ENCODE assay signal across 8 cellular contexts in genomic region chr11:115324569-115325432, GRCh38.
DNase-seq lines count a peak whose midpoint lies in the region; ATAC-seq and TF ChIP-seq lines count a peak whose summit lies in the region.

No MANE protein-coding gene starts in this region.

- intact Hi-C loops in esophagus squamous epithelium (cut with DNase I): loop anchor here (5.0 kb wide), 1 partner anchor 952 kb away; no protein-coding TSS in a partner anchor
- intact Hi-C loops in naive thymus-derived CD4-positive, alpha-beta T cell (cut with micrococcal nuclease): loop anchor here in 1 of 2 donors (1.0 to 5.0 kb wide), 3 partner anchors 900 to 1172 kb away; no protein-coding TSS in a partner anchor

- TF ChIP-seq POLR2A in esophagus squamous epithelium (IDR thresholded peaks at IDR 0.05): no peak

- CTCF ChIA-PET in naive thymus-derived CD4-positive, alpha-beta T cell (lab: Charles Lee): no interaction called here

- peak; percentile 72 for TF ChIP-seq CTCF in HFFc6 (IDR thresholded peaks at IDR 0.05)
- TF ChIP-seq CTCF in esophagus squamous epithelium (IDR thresholded peaks at IDR 0.05): peak; percentile 56 to 83 (median 67)

- POLR2A ChIA-PET in activated naive CD8-positive, alpha-beta T cell treated with anti-CD3 and anti-CD28 coated beads, Interleukin-2, amount 10 ng/mL, durations not matched to agents 7 days and 5 days (lab: Charles Lee): no interaction called here
- POLR2A ChIA-PET in naive thymus-derived CD4-positive, alpha-beta T cell (lab: Charles Lee): no interaction called here

- peak overlapping the region in 1 of 4 donors; percentile 39 for H3K4me3 ChIP-seq in esophagus squamous epithelium
- no peak overlapping the region for H3K4me3 ChIP-seq in naive thymus-derived CD4-positive, alpha-beta T cell (ENCODE audit: low read length)

- no peaks in the 10 kb centered on the region for H3K9me3 ChIP-seq in esophagus squamous epithelium
- no peaks in the 10 kb centered on the region for H3K9me3 ChIP-seq in naive thymus-derived CD4-positive, alpha-beta T cell (ENCODE audit: control insufficient read depth in 2 of 3, low read length in 3 of 3)

- no peaks in the 10 kb centered on the region for H3K36me3 Mint-ChIP-seq in activated naive CD8-positive, alpha-beta T cell treated with anti-CD3 and anti-CD28 coated beads, Interleukin-2, amount 10 ng/mL, durations not matched to agents 7 days and 5 days
- no peaks in the 10 kb centered on the region for H3K36me3 Mint-ChIP-seq in activated naive CD8-positive, alpha-beta T cell treated with anti-CD3 and anti-CD28 coated beads for 36 hours
- H3K36me3 Mint-ChIP-seq in HFFc6 (ENCODE audit: low read depth): no peaks in the 10 kb centered on the region
- no peaks in the 10 kb centered on the region for H3K36me3 Mint-ChIP-seq in T-helper 1 cell treated with Interleukin-12 subunit alpha and Interleukin-12 subunit beta and Interleukin-4 antibody, amounts not matched to agents 30 μg/mL and 1 μg/mL, for 36 hours (ENCODE audit: low read depth)
- H3K36me3 Mint-ChIP-seq in naive thymus-derived CD4-positive, alpha-beta T cell: no peaks in the 10 kb centered on the region

- H3K36me3 ChIP-seq in esophagus squamous epithelium: no peaks in the 10 kb centered on the region
- H3K36me3 ChIP-seq in naive thymus-derived CD4-positive, alpha-beta T cell (ENCODE audit: control insufficient read depth in 2 of 3, insufficient read depth in 3 of 3, low read length in 3 of 3): no peaks in the 10 kb centered on the region

- peak overlapping the region; percentile 57 for H3K27ac Mint-ChIP-seq in activated naive CD8-positive, alpha-beta T cell treated with anti-CD3 and anti-CD28 coated beads, Interleukin-2, amount 10 ng/mL, durations not matched to agents 7 days and 5 days
- H3K27ac Mint-ChIP-seq in activated naive CD8-positive, alpha-beta T cell treated with anti-CD3 and anti-CD28 coated beads for 36 hours: no peak overlapping the region
- H3K27ac Mint-ChIP-seq in HFFc6: no peak overlapping the region
- peak overlapping the region; percentile 69 for H3K27ac Mint-ChIP-seq in T-helper 1 cell treated with Interleukin-12 subunit alpha and Interleukin-12 subunit beta and Interleukin-4 antibody, amounts not matched to agents 30 μg/mL and 1 μg/mL, for 36 hours
- H3K27ac Mint-ChIP-seq in naive thymus-derived CD4-positive, alpha-beta T cell: no peak overlapping the region

- no peaks in the 10 kb centered on the region for H3K27me3 Mint-ChIP-seq in activated naive CD8-positive, alpha-beta T cell treated with anti-CD3 and anti-CD28 coated beads, Interleukin-2, amount 10 ng/mL, durations not matched to agents 7 days and 5 days
- H3K27me3 Mint-ChIP-seq in activated naive CD8-positive, alpha-beta T cell treated with anti-CD3 and anti-CD28 coated beads for 36 hours: peaks cover 11% of the 10 kb centered on the region
- peaks cover 2% of the 10 kb centered on the region; the same call in 1 of the 2 replicates for H3K27me3 Mint-ChIP-seq in HFFc6 (ENCODE audit: insufficient read depth)
- peaks cover 14% of the 10 kb centered on the region for H3K27me3 Mint-ChIP-seq in T-helper 1 cell treated with Interleukin-12 subunit alpha and Interleukin-12 subunit beta and Interleukin-4 antibody, amounts not matched to agents 30 μg/mL and 1 μg/mL, for 36 hours (ENCODE audit: low read depth)
- peaks cover 4 to 9% (median 7%) of the 10 kb centered on the region in 5 donors for H3K27me3 Mint-ChIP-seq in naive thymus-derived CD4-positive, alpha-beta T cell

- peaks cover 1% of the 10 kb centered on the region for H3K4me1 Mint-ChIP-seq in activated naive CD8-positive, alpha-beta T cell treated with anti-CD3 and anti-CD28 coated beads, Interleukin-2, amount 10 ng/mL, durations not matched to agents 7 days and 5 days
- H3K4me1 Mint-ChIP-seq in activated naive CD8-positive, alpha-beta T cell treated with anti-CD3 and anti-CD28 coated beads for 36 hours: no peaks in the 10 kb centered on the region
- no peaks in the 10 kb centered on the region for H3K4me1 Mint-ChIP-seq in HFFc6 (ENCODE audit: low read depth)
- peaks cover 7% of the 10 kb centered on the region for H3K4me1 Mint-ChIP-seq in T-helper 1 cell treated with Interleukin-12 subunit alpha and Interleukin-12 subunit beta and Interleukin-4 antibody, amounts not matched to agents 30 μg/mL and 1 μg/mL, for 36 hours (ENCODE audit: low read depth)
- H3K4me1 Mint-ChIP-seq in naive thymus-derived CD4-positive, alpha-beta T cell: peaks cover 0 to 9% (median 0%) of the 10 kb centered on the region in 7 donors

- no peak overlapping the region for H3K4me3 Mint-ChIP-seq in activated naive CD8-positive, alpha-beta T cell treated with anti-CD3 and anti-CD28 coated beads, Interleukin-2, amount 10 ng/mL, durations not matched to agents 7 days and 5 days
- H3K4me3 Mint-ChIP-seq in activated naive CD8-positive, alpha-beta T cell treated with anti-CD3 and anti-CD28 coated beads for 36 hours: no peak overlapping the region
- H3K4me3 Mint-ChIP-seq in HFFc6: peak overlapping the region; percentile 73; the same call in 1 of the 2 replicates
- H3K4me3 Mint-ChIP-seq in T-helper 1 cell treated with Interleukin-12 subunit alpha and Interleukin-12 subunit beta and Interleukin-4 antibody, amounts not matched to agents 30 μg/mL and 1 μg/mL, for 36 hours: no peak overlapping the region
- peak overlapping the region in 1 of 10 donors; percentile 20 for H3K4me3 Mint-ChIP-seq in naive thymus-derived CD4-positive, alpha-beta T cell

- H3K27me3 ChIP-seq in esophagus squamous epithelium: no peaks in the 10 kb centered on the region
- no peaks in the 10 kb centered on the region for H3K27me3 ChIP-seq in naive thymus-derived CD4-positive, alpha-beta T cell (ENCODE audit: control insufficient read depth in 2 of 2, insufficient read depth in 2 of 2, low read length in 2 of 2)

- H3K4me1 ChIP-seq in esophagus squamous epithelium: peaks cover 0 to 10% (median 0%) of the 10 kb centered on the region in 3 donors
- H3K4me1 ChIP-seq in naive thymus-derived CD4-positive, alpha-beta T cell (ENCODE audit: control insufficient read depth in 2 of 2, insufficient read depth in 2 of 2, low read length in 2 of 2): no peaks in the 10 kb centered on the region

- WGBS in esophagus squamous epithelium, 2 donors: 53 to 54% methylated on average over 10 to 12 of the region's 12 CpGs

- H3K9me3 Mint-ChIP-seq in activated naive CD8-positive, alpha-beta T cell treated with anti-CD3 and anti-CD28 coated beads, Interleukin-2, amount 10 ng/mL, durations not matched to agents 7 days and 5 days: no peaks in the 10 kb centered on the region
- no peaks in the 10 kb centered on the region for H3K9me3 Mint-ChIP-seq in activated naive CD8-positive, alpha-beta T cell treated with anti-CD3 and anti-CD28 coated beads for 36 hours
- H3K9me3 Mint-ChIP-seq in HFFc6: peaks cover 5% of the 10 kb centered on the region
- no peaks in the 10 kb centered on the region for H3K9me3 Mint-ChIP-seq in T-helper 1 cell treated with Interleukin-12 subunit alpha and Interleukin-12 subunit beta and Interleukin-4 antibody, amounts not matched to agents 30 μg/mL and 1 μg/mL, for 36 hours
- H3K9me3 Mint-ChIP-seq in naive thymus-derived CD4-positive, alpha-beta T cell: no peaks in the 10 kb centered on the region

- DNase-seq in activated naive CD8-positive, alpha-beta T cell treated with anti-CD3 and anti-CD28 coated beads, Interleukin-2, amount 10 ng/mL, durations not matched to agents 7 days and 5 days: no peak
- no peak for DNase-seq in activated naive CD8-positive, alpha-beta T cell treated with anti-CD3 and anti-CD28 coated beads for 36 hours
- DNase-seq in HFFc6: peak; percentile 3
- DNase-seq in NCI-H146 treated with DMSO at 0.1 percent for 48 hours (lab: John Stamatoyannopoulos, UW; ENCODE audit: unreplicated experiment): peak; percentile 82
- no peak for DNase-seq in esophagus squamous epithelium (lab: John Stamatoyannopoulos, UW)
- DNase-seq in naive thymus-derived CD4-positive, alpha-beta T cell: peak in 7 of 9 donors; percentile 9 to 34 (median 21)

- no peak overlapping the region for H3K27ac ChIP-seq in esophagus squamous epithelium
- H3K27ac ChIP-seq in naive thymus-derived CD4-positive, alpha-beta T cell (ENCODE audit: low read depth, low read length): no peak overlapping the region

- peak; percentile 70 for ATAC-seq in activated naive CD8-positive, alpha-beta T cell treated with anti-CD3 and anti-CD28 coated beads, Interleukin-2, amount 10 ng/mL, durations not matched to agents 7 days and 5 days (ENCODE audit: low read depth)
- peak; percentile 59 for ATAC-seq in naive thymus-derived CD4-positive, alpha-beta T cell
- no peak for ATAC-seq in HG03196 (IDR thresholded peaks at IDR 0.05; ENCODE audit: unreplicated experiment)

Comparison
In these comparisons a context has a peak if more than half of its experiments do, and no peak if none do; other contexts are left out.
1. H3K27ac Mint-ChIP-seq: peak in activated naive CD8-positive, alpha-beta T cell treated with anti-CD3 and anti-CD28 coated beads, Interleukin-2, amount 10 ng/mL, durations not matched to agents 7 days and 5 days (single experiment) and T-helper 1 cell treated with Interleukin-12 subunit alpha and Interleukin-12 subunit beta and Interleukin-4 antibody, amounts not matched to agents 30 μg/mL and 1 μg/mL, for 36 hours (single experiment); none in activated naive CD8-positive, alpha-beta T cell treated with anti-CD3 and anti-CD28 coated beads for 36 hours (single experiment), HFFc6 (single experiment) and naive thymus-derived CD4-positive, alpha-beta T cell (0 of 9).
2. DNase-seq: peak in HFFc6 (single experiment), NCI-H146 treated with DMSO at 0.1 percent for 48 hours (single experiment) and naive thymus-derived CD4-positive, alpha-beta T cell (7 of 9); none in activated naive CD8-positive, alpha-beta T cell treated with anti-CD3 and anti-CD28 coated beads, Interleukin-2, amount 10 ng/mL, durations not matched to agents 7 days and 5 days (single experiment), activated naive CD8-positive, alpha-beta T cell treated with anti-CD3 and anti-CD28 coated beads for 36 hours (single experiment) and esophagus squamous epithelium (single experiment).